In genomic region chr7:100033526-100033925, GRCh38 we compare ENCODE assay signal across 18 cellular contexts. TPM values are rescaled to one million over a fixed set of nuclear protein-coding genes. Genes with fewer than 3 reads are reported as not detected.
DNase-seq lines count a peak whose midpoint lies in the region; ATAC-seq and TF ChIP-seq lines count a peak whose summit lies in the region.
"Had no signal": no experiment of that assay in that cellular context is flagged by ENCODE, and none has a peak within 500 bp of the region (broad histone marks: within the 10 kb centered on the region; RNA-seq: fewer than 3 reads in every experiment).

No MANE protein-coding gene starts in this region.

- no peaks in the 10 kb centered on the region for H3K9me3 Mint-ChIP-seq in activated naive CD4-positive, alpha-beta T cell treated with anti-CD3 and anti-CD28 coated beads, Interleukin-2, amount 50 U/mL, for 24 hours
- no peaks in the 10 kb centered on the region for H3K9me3 Mint-ChIP-seq in activated naive CD4-positive, alpha-beta T cell treated with anti-CD3 and anti-CD28 coated beads, Interleukin-2, amount 50 U/mL, for 72 hours
- H3K9me3 Mint-ChIP-seq in osteocyte (ENCODE audit: unreplicated experiment): no peaks in the 10 kb centered on the region
- H3K9me3 Mint-ChIP-seq: CD8-positive, alpha-beta T cell had no signal

- peak overlapping the region; percentile 4 for H3K27ac Mint-ChIP-seq in activated naive CD4-positive, alpha-beta T cell treated with anti-CD3 and anti-CD28 coated beads, Interleukin-2, amount 50 U/mL, for 24 hours
- H3K27ac Mint-ChIP-seq in activated naive CD4-positive, alpha-beta T cell treated with anti-CD3 and anti-CD28 coated beads, Interleukin-2, amount 50 U/mL, for 72 hours: no peak overlapping the region
- peak overlapping the region; percentile 36 for H3K27ac Mint-ChIP-seq in osteocyte (ENCODE audit: unreplicated experiment)
- H3K27ac Mint-ChIP-seq: CD8-positive, alpha-beta T cell had no signal

- H3K4me3 Mint-ChIP-seq in activated naive CD4-positive, alpha-beta T cell treated with anti-CD3 and anti-CD28 coated beads, Interleukin-2, amount 50 U/mL, for 24 hours: no peak overlapping the region
- no peak overlapping the region for H3K4me3 Mint-ChIP-seq in osteocyte (ENCODE audit: unreplicated experiment)
- H3K4me3 Mint-ChIP-seq: CD8-positive, alpha-beta T cell had no signal

- no peak for TF ChIP-seq CTCF in osteocyte (IDR thresholded peaks at IDR 0.05)

- no peak for DNase-seq in activated naive CD4-positive, alpha-beta T cell treated with anti-CD3 and anti-CD28 coated beads, Interleukin-2, amount 50 U/mL, for 72 hours (ENCODE audit: low spot score in 2 of 2)
- DNase-seq in osteocyte (ENCODE audit: extremely low spot score, unreplicated experiment): no peak
- DNase-seq in posterior vena cava (ENCODE audit: low spot score): no peak
- DNase-seq: 8988T; AML-193; C1 segment of cervical spinal cord; Calu3; CD8-positive, alpha-beta T cell; DMS153; H7; Kasumi-1; NCI-H1694; NCI-H2081; NCI-H2171; NCI-H524 treated with DMSO at 0.1 percent for 48 hours had no signal

- intact Hi-C loops in posterior vena cava (cut with DNase I): no loop called here

- no peaks in the 10 kb centered on the region for H3K27me3 Mint-ChIP-seq in activated naive CD4-positive, alpha-beta T cell treated with anti-CD3 and anti-CD28 coated beads, Interleukin-2, amount 50 U/mL, for 24 hours
- no peaks in the 10 kb centered on the region for H3K27me3 Mint-ChIP-seq in osteocyte (ENCODE audit: unreplicated experiment)

- ATAC-seq in activated naive CD4-positive, alpha-beta T cell treated with anti-CD3 and anti-CD28 coated beads, Interleukin-2, amount 50 U/mL, for 72 hours: no peak
- ATAC-seq: CD8-positive, alpha-beta T cell; Right ventricle myocardium inferior had no signal

- peaks cover 24% of the 10 kb centered on the region for H3K36me3 Mint-ChIP-seq in activated naive CD4-positive, alpha-beta T cell treated with anti-CD3 and anti-CD28 coated beads, Interleukin-2, amount 50 U/mL, for 24 hours
- peaks cover 29 to 61% of the 10 kb centered on the region in 2 donors for H3K36me3 Mint-ChIP-seq in activated naive CD4-positive, alpha-beta T cell treated with anti-CD3 and anti-CD28 coated beads, Interleukin-2, amount 50 U/mL, for 72 hours
- peaks cover 65% of the 10 kb centered on the region for H3K36me3 Mint-ChIP-seq in osteocyte (ENCODE audit: unreplicated experiment)

- H3K4me1 Mint-ChIP-seq in activated naive CD4-positive, alpha-beta T cell treated with anti-CD3 and anti-CD28 coated beads, Interleukin-2, amount 50 U/mL, for 24 hours: peaks cover 3% of the 10 kb centered on the region
- peaks cover 21% of the 10 kb centered on the region for H3K4me1 Mint-ChIP-seq in osteocyte (ENCODE audit: unreplicated experiment)

RNA-seq across cellular contexts. Expression of gene ZSCAN21, which starts 16.0 kb away (rescaled TPM):
- total RNA-seq in activated naive CD4-positive, alpha-beta T cell treated with anti-CD3 and anti-CD28 coated beads, Interleukin-2, amount 50 U/mL, for 72 hours: 1 to 10 TPM; 3.8 to 7.1 TPM
- 13.9 and 14.6 TPM in 2 replicates for total RNA-seq in osteocyte
- 10 to 100 TPM in 1 of 2 donors, 1 to 10 TPM in 1; 9.2 to 10.7 TPM for total RNA-seq in posterior vena cava

RNA-seq across cellular contexts. Expression of gene ZKSCAN1, which starts 18.1 kb away (rescaled TPM):
- 10 to 100 TPM; 52.2 to 67.1 TPM for total RNA-seq in activated naive CD4-positive, alpha-beta T cell treated with anti-CD3 and anti-CD28 coated beads, Interleukin-2, amount 50 U/mL, for 72 hours
- total RNA-seq in osteocyte (84.1 and 90.4 TPM in 2 replicates), posterior vena cava (10 to 100 TPM; 47.4 to 53.1 TPM)

RNA-seq across cellular contexts. Expression of gene ZNF3, which starts 48.0 kb away (rescaled TPM):
- 10 to 100 TPM; 13.8 to 16.2 TPM for total RNA-seq in activated naive CD4-positive, alpha-beta T cell treated with anti-CD3 and anti-CD28 coated beads, Interleukin-2, amount 50 U/mL, for 72 hours
- total RNA-seq in osteocyte (35.4 and 39.2 TPM in 2 replicates), posterior vena cava (10 to 100 TPM; 17.0 to 18.0 TPM)

RNA-seq across cellular contexts. Expression of gene COPS6, which starts 55.2 kb away (rescaled TPM):
- 100 to 1,000 TPM in 1 of 2 donors, 10 to 100 TPM in 1; 84.6 to 107 TPM for total RNA-seq in activated naive CD4-positive, alpha-beta T cell treated with anti-CD3 and anti-CD28 coated beads, Interleukin-2, amount 50 U/mL, for 72 hours
- total RNA-seq in osteocyte (93.7 and 101 TPM in 2 replicates), posterior vena cava (10 to 100 TPM; 78.4 to 80.0 TPM)

RNA-seq across cellular contexts. Expression of gene AZGP1, which starts 57.7 kb away (rescaled TPM):
- under 1 TPM in 1 of 2 donors, not detected in 1; 0.43 TPM for total RNA-seq in activated naive CD4-positive, alpha-beta T cell treated with anti-CD3 and anti-CD28 coated beads, Interleukin-2, amount 50 U/mL, for 72 hours
- not detected in 2 replicates for total RNA-seq in osteocyte
- total RNA-seq in posterior vena cava: 1 to 10 TPM in 1 of 2 donors, under 1 TPM in 1; 0.33 to 1.2 TPM
- total RNA-seq: CD8-positive, alpha-beta T cell; G401; H7 had no signal

Comparison
In these comparisons a context has a peak if more than half of its experiments do, and no peak if none do; other contexts are left out.
1. H3K27ac Mint-ChIP-seq: peak in activated naive CD4-positive, alpha-beta T cell treated with anti-CD3 and anti-CD28 coated beads, Interleukin-2, amount 50 U/mL, for 24 hours (single experiment) and osteocyte (single experiment); none in activated naive CD4-positive, alpha-beta T cell treated with anti-CD3 and anti-CD28 coated beads, Interleukin-2, amount 50 U/mL, for 72 hours (0 of 2).